ENCODE assay signal across 10 cellular contexts in genomic region chr5:124662261-124662781, GRCh38.
DNase-seq lines count a peak whose midpoint lies in the region; ATAC-seq, FAIRE-seq and TF ChIP-seq lines count a peak whose summit lies in the region.
"Had no signal": no experiment of that assay in that cellular context is flagged by ENCODE, and none has a peak within 500 bp of the region (broad histone marks: within the 10 kb centered on the region; RNA-seq: fewer than 3 reads in every experiment).

No MANE protein-coding gene starts in this region.

- peak overlapping the region; percentile 26; the same call in 1 of the 3 replicates for H3K4me3 ChIP-seq in A549
- no peak overlapping the region for H3K4me3 ChIP-seq in WERI-Rb-1 (ENCODE audit: low read depth, low read length)
- H3K4me3 ChIP-seq in liver (ENCODE audit: low read depth in 1 of 3, low read length in 3 of 3) = no peak overlapping the region

- WGBS in A549 (ENCODE audit: missing lambda C conversion rate) = 11% methylated on average over 7 of the region's 7 CpGs
- 41% methylated on average over 7 of the region's 7 CpGs for WGBS in liver

- POLR2A ChIA-PET in A549 (lab: Yijun Ruan, JAX) = interaction anchor here (1.7 kb wide), 1 partner anchor 86 kb away, joined by 12 read pairs; no protein-coding TSS in a partner anchor
- POLR2A ChIA-PET in GM10248 (lab: Yijun Ruan, JAX) = no interaction called here

- H3K27me3 ChIP-seq in WERI-Rb-1 (ENCODE audit: insufficient read depth, low read depth, severe bottlenecking) (no peaks in the 10 kb centered on the region), liver (ENCODE audit: control insufficient read depth in 4 of 4, insufficient read depth in 4 of 4, low read length in 3 of 4) (no peaks in the 10 kb centered on the region)

- no peaks in the 10 kb centered on the region for H3K9me3 ChIP-seq in A549
- no peaks in the 10 kb centered on the region for H3K9me3 ChIP-seq in WERI-Rb-1 (ENCODE audit: severe bottlenecking)
- no peaks in the 10 kb centered on the region for H3K9me3 ChIP-seq in liver (ENCODE audit: control insufficient read depth in 4 of 4, low read length in 3 of 4)

- H3K36me3 ChIP-seq in WERI-Rb-1 = no peaks in the 10 kb centered on the region; the same call in 1 of the 2 replicates
- no peaks in the 10 kb centered on the region for H3K36me3 ChIP-seq in liver (ENCODE audit: control insufficient read depth in 4 of 4, insufficient read depth in 3 of 4, low read depth in 1 of 4, low read length in 3 of 4)

- TF ChIP-seq CTCF in A549 (IDR thresholded peaks at IDR 0.05) (no peak), WERI-Rb-1 (IDR thresholded peaks at IDR 0.05; ENCODE audit: low read depth, low read length) (no peak), liver (IDR thresholded peaks at IDR 0.05; ENCODE audit: low read depth, low read length, missing input control) (no peak), GM10248 (IDR thresholded peaks at IDR 0.05; ENCODE audit: control extremely low read depth, extremely low read depth, low read depth, missing control alignments) (no peak)

- no peak for TF ChIP-seq EP300 in A549 (IDR thresholded peaks at IDR 0.05)

- TF ChIP-seq RAD21 in A549 (conservative IDR thresholded peaks at IDR 0.05 in 1 of 2, IDR thresholded peaks at IDR 0.05 in 1 of 2) (peak in 1 of 2 experiments; percentile 36; a peak in 2 of 5 replicates), liver (IDR thresholded peaks at IDR 0.05) (no peak)

- H3K27ac ChIP-seq in A549 (peak overlapping the region; percentile 83 to 87), WERI-Rb-1 (peak overlapping the region; percentile 69), liver (ENCODE audit: low read depth in 1 of 2, low read length in 2 of 2) (peak overlapping the region; percentile 72 to 78)

- peak overlapping the region; percentile 81 for H3K4me2 ChIP-seq in A549

- no peak for TF ChIP-seq POLR2A in A549 (IDR thresholded peaks at IDR 0.05; ENCODE audit: low read length)

- no peak for FAIRE-seq in A549 (lab: Jason Lieb, UNC)

- DNase-seq in A549 (ENCODE audit: low read depth in 1 of 2, low spot score in 1 of 2) (peak; percentile 27 to 81), NCI-H1417 (lab: John Stamatoyannopoulos, UW) (peak; percentile 61 to 92 (median 73)), WERI-Rb-1 (peak; percentile 77), cerebellum (ENCODE audit: low spot score) (no peak), GM10248 (ENCODE audit: extremely low spot score) (no peak)
- DNase-seq: aorta; stimulated activated CD4-positive, alpha-beta T cell treated with anti-CD3 and anti-CD28 coated beads, Interleukin-4, amount 100 ng/mL, for 1 hour had no signal

- CTCF ChIA-PET in A549 (lab: Yijun Ruan, JAX) = no interaction called here
- CTCF ChIA-PET in GM10248 (lab: Yijun Ruan, JAX) = interaction anchor here (1.5 kb wide), 1 partner anchor 8 kb away, joined by 5 read pairs; no protein-coding TSS in a partner anchor

- peak overlapping the region in 1 of 2 donors; percentile 34 for H3K9ac ChIP-seq in liver (ENCODE audit: low read depth in 1 of 2, low read length in 2 of 2)

- ATAC-seq in A549 (peak; percentile 48 to 71; a peak in 5 of 6 replicates), GM21381 (IDR thresholded peaks at IDR 0.05; ENCODE audit: unreplicated experiment) (no peak), GM21786 (IDR thresholded peaks at IDR 0.05; ENCODE audit: unreplicated experiment) (no peak)

- H3K4me1 ChIP-seq in A549 (peaks cover 58% of the 10 kb centered on the region), liver (ENCODE audit: control insufficient read depth in 4 of 4, insufficient read depth in 4 of 4, low read length in 3 of 4) (peaks cover 10 to 36% (median 21%) of the 10 kb centered on the region in 4 donors)

TF ChIP-seq in A549, 52 proteins besides CTCF, POLR2A, EP300 and RAD21:
- TF ChIP-seq ZNF302 (CRISPR knock-in tag; IDR thresholded peaks at IDR 0.05) = no peak
- TF ChIP-seq GATA3 (IDR thresholded peaks at IDR 0.05; ENCODE audit: borderline replicate concordance) = peak; percentile 69
- TF ChIP-seq MAZ (IDR thresholded peaks at IDR 0.05; ENCODE audit: borderline replicate concordance, low read depth, low read length) = no peak
- TF ChIP-seq, protein P1, sequence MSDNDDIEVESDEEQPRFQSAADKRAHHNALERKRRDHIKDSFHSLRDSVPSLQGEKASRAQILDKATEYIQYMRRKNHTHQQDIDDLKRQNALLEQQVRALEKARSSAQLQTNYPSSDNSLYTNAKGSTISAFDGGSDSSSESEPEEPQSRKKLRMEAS (IDR thresholded peaks at IDR 0.05) = peak; percentile 43
- 0 out of 4 replicates have a peak, but pooled peaks of 1 of the 2 experiments have one; percentile 12 for TF ChIP-seq CEBPB (IDR thresholded peaks at IDR 0.05)
- peak; percentile 99 for TF ChIP-seq HOXB5 (CRISPR knock-in tag; IDR thresholded peaks at IDR 0.05)
- TF ChIP-seq ELK1 (IDR thresholded peaks at IDR 0.05; ENCODE audit: low read depth, low read length) = no peak
- TF ChIP-seq, protein P2, sequence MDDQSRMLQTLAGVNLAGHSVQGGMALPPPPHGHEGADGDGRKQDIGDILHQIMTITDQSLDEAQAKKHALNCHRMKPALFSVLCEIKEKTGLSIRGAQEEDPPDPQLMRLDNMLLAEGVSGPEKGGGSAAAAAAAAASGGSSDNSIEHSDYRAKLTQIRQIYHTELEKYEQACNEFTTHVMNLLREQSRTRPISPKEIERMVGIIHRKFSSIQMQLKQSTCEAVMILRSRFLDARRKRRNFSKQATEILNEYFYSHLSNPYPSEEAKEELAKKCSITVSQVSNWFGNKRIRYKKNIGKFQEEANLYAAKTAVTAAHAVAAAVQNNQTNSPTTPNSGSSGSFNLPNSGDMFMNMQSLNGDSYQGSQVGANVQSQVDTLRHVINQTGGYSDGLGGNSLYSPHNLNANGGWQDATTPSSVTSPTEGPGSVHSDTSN (IDR thresholded peaks at IDR 0.05) = peak; percentile 81
- TF ChIP-seq, protein P3, sequence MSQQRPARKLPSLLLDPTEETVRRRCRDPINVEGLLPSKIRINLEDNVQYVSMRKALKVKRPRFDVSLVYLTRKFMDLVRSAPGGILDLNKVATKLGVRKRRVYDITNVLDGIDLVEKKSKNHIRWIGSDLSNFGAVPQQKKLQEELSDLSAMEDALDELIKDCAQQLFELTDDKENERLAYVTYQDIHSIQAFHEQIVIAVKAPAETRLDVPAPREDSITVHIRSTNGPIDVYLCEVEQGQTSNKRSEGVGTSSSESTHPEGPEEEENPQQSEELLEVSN (IDR thresholded peaks at IDR 0.05; ENCODE audit: borderline replicate concordance, low read depth) = peak; percentile 19; the same call in 1 of the 2 replicates

TF ChIP-seq in liver, 16 proteins besides CTCF, POLR2A, EP300 and RAD21:
- peak; percentile 43 for TF ChIP-seq SP1 (IDR thresholded peaks at IDR 0.05)
- TF ChIP-seq FOXA2 (IDR thresholded peaks at IDR 0.05) = no peak
- TF ChIP-seq, protein P4, sequence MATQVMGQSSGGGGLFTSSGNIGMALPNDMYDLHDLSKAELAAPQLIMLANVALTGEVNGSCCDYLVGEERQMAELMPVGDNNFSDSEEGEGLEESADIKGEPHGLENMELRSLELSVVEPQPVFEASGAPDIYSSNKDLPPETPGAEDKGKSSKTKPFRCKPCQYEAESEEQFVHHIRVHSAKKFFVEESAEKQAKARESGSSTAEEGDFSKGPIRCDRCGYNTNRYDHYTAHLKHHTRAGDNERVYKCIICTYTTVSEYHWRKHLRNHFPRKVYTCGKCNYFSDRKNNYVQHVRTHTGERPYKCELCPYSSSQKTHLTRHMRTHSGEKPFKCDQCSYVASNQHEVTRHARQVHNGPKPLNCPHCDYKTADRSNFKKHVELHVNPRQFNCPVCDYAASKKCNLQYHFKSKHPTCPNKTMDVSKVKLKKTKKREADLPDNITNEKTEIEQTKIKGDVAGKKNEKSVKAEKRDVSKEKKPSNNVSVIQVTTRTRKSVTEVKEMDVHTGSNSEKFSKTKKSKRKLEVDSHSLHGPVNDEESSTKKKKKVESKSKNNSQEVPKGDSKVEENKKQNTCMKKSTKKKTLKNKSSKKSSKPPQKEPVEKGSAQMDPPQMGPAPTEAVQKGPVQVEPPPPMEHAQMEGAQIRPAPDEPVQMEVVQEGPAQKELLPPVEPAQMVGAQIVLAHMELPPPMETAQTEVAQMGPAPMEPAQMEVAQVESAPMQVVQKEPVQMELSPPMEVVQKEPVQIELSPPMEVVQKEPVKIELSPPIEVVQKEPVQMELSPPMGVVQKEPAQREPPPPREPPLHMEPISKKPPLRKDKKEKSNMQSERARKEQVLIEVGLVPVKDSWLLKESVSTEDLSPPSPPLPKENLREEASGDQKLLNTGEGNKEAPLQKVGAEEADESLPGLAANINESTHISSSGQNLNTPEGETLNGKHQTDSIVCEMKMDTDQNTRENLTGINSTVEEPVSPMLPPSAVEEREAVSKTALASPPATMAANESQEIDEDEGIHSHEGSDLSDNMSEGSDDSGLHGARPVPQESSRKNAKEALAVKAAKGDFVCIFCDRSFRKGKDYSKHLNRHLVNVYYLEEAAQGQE (IDR thresholded peaks at IDR 0.05) = no peak
- TF ChIP-seq HNF4G (IDR thresholded peaks at IDR 0.05) = peak; percentile 49
- TF ChIP-seq TAF1 (conservative IDR thresholded peaks at IDR 0.05) = no peak
- TF ChIP-seq HNF4A (conservative IDR thresholded peaks at IDR 0.05) = peak; percentile 33 to 89
- no peak for TF ChIP-seq FOXA1 (IDR thresholded peaks at IDR 0.05)
- no peak for TF ChIP-seq GABPA (IDR thresholded peaks at IDR 0.05 in 1 of 2, conservative IDR thresholded peaks at IDR 0.05 in 1 of 2)
- TF ChIP-seq RXRA (IDR thresholded peaks at IDR 0.05) = peak in 1 of 2 donors; percentile 35
- TF ChIP-seq EGR1 (IDR thresholded peaks at IDR 0.05; ENCODE audit: low read depth in 2 of 2) = no peak
- no peak for TF ChIP-seq NR2F2 (IDR thresholded peaks at IDR 0.05)

Comparison
In these comparisons a context has a peak if more than half of its experiments do, and no peak if none do; other contexts are left out.
1. ATAC-seq: peak in A549 (2 of 2); none in GM21381 (single experiment) and GM21786 (single experiment).
2. DNase-seq: peak in A549 (2 of 2), NCI-H1417 (3 of 3) and WERI-Rb-1 (single experiment); none in cerebellum (single experiment) and GM10248 (single experiment).
3. Peak in every context shown above with its lines, with median percentiles within 50 percentile points of each other: H3K27ac ChIP-seq.